In the genomic region with DNA sequence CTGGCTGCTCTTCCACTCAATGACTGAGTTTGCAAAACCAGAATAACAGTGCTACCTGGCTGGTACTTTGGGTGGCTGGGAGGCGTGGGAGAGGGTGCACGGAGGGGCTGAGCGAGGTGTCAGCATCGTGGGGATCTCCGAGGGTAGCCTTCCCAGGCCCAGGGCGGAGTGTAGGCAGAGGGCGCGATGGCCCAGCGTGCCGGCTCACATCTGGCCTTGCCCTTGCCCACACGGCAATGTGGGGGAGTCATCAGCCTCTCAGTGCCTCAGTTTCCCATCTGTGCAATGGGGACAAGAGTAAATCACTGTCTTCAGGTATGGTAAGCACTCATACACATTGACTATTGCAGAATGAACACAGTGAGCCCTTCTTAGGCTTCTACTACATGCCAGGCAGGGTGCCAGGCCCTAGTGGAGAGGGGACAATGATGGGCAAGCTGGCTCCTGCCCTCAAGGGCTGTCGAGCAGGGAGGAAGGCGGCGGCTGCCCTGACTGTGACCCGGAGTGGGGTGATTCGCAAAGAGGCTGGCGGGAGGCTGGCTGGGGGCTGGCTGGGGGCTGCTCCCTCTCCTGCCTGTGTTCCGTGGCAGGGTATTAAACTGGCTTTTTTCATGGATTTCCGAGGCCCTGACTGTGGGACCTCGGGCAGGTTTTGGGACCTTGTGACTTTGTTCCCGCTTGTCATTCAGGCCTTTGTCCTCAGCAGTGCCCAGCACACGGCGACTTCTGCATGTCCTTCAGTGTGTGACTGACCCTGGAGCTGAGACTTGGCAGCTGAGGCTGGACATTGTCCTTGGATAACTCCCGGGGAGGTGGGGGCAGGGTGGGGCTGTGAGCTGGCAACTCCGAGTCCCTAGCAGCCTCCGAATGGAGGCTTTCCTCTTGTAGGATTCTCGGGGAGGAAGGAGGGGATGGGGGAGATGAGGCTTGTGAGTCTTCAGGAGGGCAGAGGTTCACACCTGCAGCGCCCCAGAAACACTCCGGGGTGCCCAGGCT, we compare ENCODE assay signal across 9 cellular contexts.
A peak's percentile ranks its signal among the peaks of the same experiment; 100 is the strongest.
DNase-seq lines count a peak whose midpoint lies in the region; ATAC-seq and TF ChIP-seq lines count a peak whose summit lies in the region.
"Had no signal": no experiment of that assay in that cellular context is flagged by ENCODE, and none has a peak within 500 bp of the region (broad histone marks: within the 10 kb centered on the region; RNA-seq: fewer than 3 reads in every experiment).

No MANE protein-coding gene starts in this region.

- peaks cover 85% of the 10 kb centered on the region for H3K4me1 ChIP-seq in hepatocyte (ENCODE audit: insufficient read depth)

- no peak for ATAC-seq in stimulated activated naive B cell treated with anti-CD40 and anti-IgM and Interleukin-4, amounts not matched to agents 10 μg/mL and 1 μg/mL and 100 μg/mL, for 72 hours (replicated peaks)
- no peak for ATAC-seq in HG03571 (IDR thresholded peaks at IDR 0.05; ENCODE audit: unreplicated experiment)

- H3K79me2 ChIP-seq in hepatocyte: peaks cover 99% of the 10 kb centered on the region

- H3K9me3 Mint-ChIP-seq in IgD-negative memory B cell: no peaks in the 10 kb centered on the region
- H3K9me3 Mint-ChIP-seq in stimulated activated naive B cell treated with anti-CD40 and anti-IgM and Interleukin-4, amounts not matched to agents 10 μg/mL and 1 μg/mL and 100 μg/mL, for 72 hours: no peaks in the 10 kb centered on the region

- H3K27me3 ChIP-seq in WERI-Rb-1 (ENCODE audit: insufficient read depth, low read depth, severe bottlenecking) (no peaks in the 10 kb centered on the region), hepatocyte (no peaks in the 10 kb centered on the region)

- H3K27me3 Mint-ChIP-seq in IgD-negative memory B cell: no peaks in the 10 kb centered on the region
- no peaks in the 10 kb centered on the region for H3K27me3 Mint-ChIP-seq in stimulated activated naive B cell treated with anti-CD40 and anti-IgM and Interleukin-4, amounts not matched to agents 10 μg/mL and 1 μg/mL and 100 μg/mL, for 72 hours

- peak overlapping the region in 2 of 4 donors; percentile 16 to 22 for H3K4me3 Mint-ChIP-seq in IgD-negative memory B cell
- no peak overlapping the region for H3K4me3 Mint-ChIP-seq in stimulated activated naive B cell treated with anti-CD40 and anti-IgM and Interleukin-4, amounts not matched to agents 10 μg/mL and 1 μg/mL and 100 μg/mL, for 72 hours

- H3K4me1 Mint-ChIP-seq in IgD-negative memory B cell: peaks cover 9 to 22% (median 14%) of the 10 kb centered on the region in 3 donors
- H3K4me1 Mint-ChIP-seq in stimulated activated naive B cell treated with anti-CD40 and anti-IgM and Interleukin-4, amounts not matched to agents 10 μg/mL and 1 μg/mL and 100 μg/mL, for 72 hours: peaks cover 34 to 49% of the 10 kb centered on the region in 2 donors

- no peak overlapping the region for H2AFZ ChIP-seq in hepatocyte

- no peaks in the 10 kb centered on the region for H3K36me3 Mint-ChIP-seq in IgD-negative memory B cell
- H3K36me3 Mint-ChIP-seq in stimulated activated naive B cell treated with anti-CD40 and anti-IgM and Interleukin-4, amounts not matched to agents 10 μg/mL and 1 μg/mL and 100 μg/mL, for 72 hours: peaks cover 0 to 8% of the 10 kb centered on the region in 2 donors

- H3K4me3 ChIP-seq in WERI-Rb-1 (ENCODE audit: low read depth, low read length) (no peak overlapping the region), hepatocyte (no peak overlapping the region)

- peaks cover 86% of the 10 kb centered on the region for H4K20me1 ChIP-seq in hepatocyte (ENCODE audit: insufficient read depth, poor library complexity, severe bottlenecking)

- DNase-seq in WERI-Rb-1 (no peak), hepatocyte (ENCODE audit: low spot score) (no peak), NCI-H2227 (lab: John Stamatoyannopoulos, UW; ENCODE audit: unreplicated experiment) (no peak), dedifferentiated amniotic fluid mesenchymal stem cell (ENCODE audit: extremely low spot score) (no peak)
- no peak for DNase-seq in stimulated activated naive B cell treated with anti-CD40 and anti-IgM and Interleukin-4, amounts not matched to agents 10 μg/mL and 1 μg/mL and 100 μg/mL, for 72 hours
- no peak for DNase-seq in stimulated activated CD8-positive, alpha-beta memory T cell treated with anti-CD3 and anti-CD28 coated beads, Interleukin-4, amount 100 ng/mL, for 48 hours
- DNase-seq: activated CD8-positive, alpha-beta memory T cell treated with anti-CD3 and anti-CD28 coated beads for 24 hours had no signal

- peaks cover 58% of the 10 kb centered on the region for H3K36me3 ChIP-seq in WERI-Rb-1
- no peaks in the 10 kb centered on the region for H3K36me3 ChIP-seq in hepatocyte (replicated peaks; ENCODE audit: insufficient read depth, low read depth)

- no peak for TF ChIP-seq CTCF in WERI-Rb-1 (IDR thresholded peaks at IDR 0.05; ENCODE audit: low read depth, low read length)
- no peak for TF ChIP-seq CTCF in hepatocyte (IDR thresholded peaks at IDR 0.05; ENCODE audit: poor library complexity)

- H3K27ac ChIP-seq in WERI-Rb-1 (peak overlapping the region; percentile 37), hepatocyte (peak overlapping the region; percentile 83)

- WGBS in hepatocyte (ENCODE audit: low lambda C conversion rate, missing lambda C conversion rate): 84% methylated on average over 29 of the region's 29 CpGs

- H3K9me3 ChIP-seq in WERI-Rb-1 (ENCODE audit: severe bottlenecking) (no peaks in the 10 kb centered on the region), hepatocyte (ENCODE audit: low read depth) (no peaks in the 10 kb centered on the region)

- no peak overlapping the region for H3K4me2 ChIP-seq in hepatocyte

- no peaks in the 10 kb centered on the region for H3K9me2 ChIP-seq in hepatocyte (replicated peaks; ENCODE audit: insufficient read depth)

- H3K27ac Mint-ChIP-seq in IgD-negative memory B cell: peak overlapping the region in 2 of 3 donors; percentile 22 to 55
- H3K27ac Mint-ChIP-seq in stimulated activated naive B cell treated with anti-CD40 and anti-IgM and Interleukin-4, amounts not matched to agents 10 μg/mL and 1 μg/mL and 100 μg/mL, for 72 hours: peak overlapping the region; percentile 47
